ENCODE assay signal across 21 cellular contexts in genomic region chr19:33505168-33505567, GRCh38.
"Had no signal": no experiment of that assay in that cellular context is flagged by ENCODE, and none has a peak within 500 bp of the region (broad histone marks: within the 10 kb centered on the region; RNA-seq: fewer than 3 reads in every experiment).

No MANE protein-coding gene starts in this region.

- H3K36me3 ChIP-seq: right atrium auricular region had no signal

- H3K4me3 ChIP-seq: esophagus muscularis mucosa, right atrium auricular region, spleen, thoracic aorta, upper lobe of left lung had no signal

- H3K9me3 Mint-ChIP-seq: activated B cell treated with CpG ODN at 0.5 μM for 24 hours; activated CD4-positive, alpha-beta memory T cell treated with anti-CD3 and anti-CD28 coated beads for 36 hours; activated naive CD4-positive, alpha-beta T cell treated with anti-CD3 and anti-CD28 coated beads, Interleukin-2, amount 10 ng/mL, durations not matched to agents 7 days and 5 days; brain; effector memory CD8-positive, alpha-beta T cell; memory B cell; T-helper 1 cell treated with Interleukin-12 subunit alpha and Interleukin-12 subunit beta and Interleukin-4 antibody, amounts not matched to agents 30 μg/mL and 1 μg/mL, for 36 hours had no signal

- H3K27me3 ChIP-seq: esophagus muscularis mucosa, right atrium auricular region, spleen, upper lobe of left lung had no signal

- H3K27me3 Mint-ChIP-seq: activated B cell treated with CpG ODN at 0.5 μM for 24 hours; activated CD4-positive, alpha-beta memory T cell treated with anti-CD3 and anti-CD28 coated beads for 36 hours; activated naive CD4-positive, alpha-beta T cell treated with anti-CD3 and anti-CD28 coated beads, Interleukin-2, amount 10 ng/mL, durations not matched to agents 7 days and 5 days; brain; effector memory CD8-positive, alpha-beta T cell; memory B cell had no signal

- H3K9me3 ChIP-seq: esophagus muscularis mucosa, right atrium auricular region, spleen, thoracic aorta, upper lobe of left lung had no signal

- H3K36me3 Mint-ChIP-seq: activated CD4-positive, alpha-beta memory T cell treated with anti-CD3 and anti-CD28 coated beads for 36 hours; activated naive CD4-positive, alpha-beta T cell treated with anti-CD3 and anti-CD28 coated beads, Interleukin-2, amount 10 ng/mL, durations not matched to agents 7 days and 5 days; brain had no signal

- DNase-seq: activated B cell treated with CpG ODN at 0.5 μM for 24 hours; activated CD4-positive, alpha-beta memory T cell treated with anti-CD3 and anti-CD28 coated beads for 36 hours; activated CD4-positive, alpha-beta T cell treated with anti-CD3 and anti-CD28 coated beads for 4 hours; activated effector memory CD4-positive, alpha-beta T cell treated with Interleukin-2 at 50 U/mL for 16 hours; activated naive CD4-positive, alpha-beta T cell treated with anti-CD3 and anti-CD28 coated beads, Interleukin-2, amount 10 ng/mL, durations not matched to agents 7 days and 5 days; activated T-cell treated with anti-CD3 and anti-CD28 coated beads, Interleukin-2, amount 50 U/mL, for 72 hours; amygdala; central memory CD4-positive, alpha-beta T cell; effector memory CD8-positive, alpha-beta T cell; head of caudate nucleus; hypothalamus; spleen; stimulated activated CD4-positive, alpha-beta T cell treated with anti-CD3 and anti-CD28 coated beads, Interleukin-4, amount 100 ng/mL, for 24 hours; stimulated activated naive CD4-positive, alpha-beta T cell treated with Interleukin-2 at 50 U/mL for 16 hours had no signal

- H3K4me1 Mint-ChIP-seq: activated B cell treated with CpG ODN at 0.5 μM for 24 hours had no signal

- H3K27ac ChIP-seq: esophagus muscularis mucosa, right atrium auricular region, spleen, thoracic aorta, upper lobe of left lung had no signal

- H3K4me1 ChIP-seq: upper lobe of left lung had no signal

- H3K4me3 Mint-ChIP-seq: activated B cell treated with CpG ODN at 0.5 μM for 24 hours; activated CD4-positive, alpha-beta memory T cell treated with anti-CD3 and anti-CD28 coated beads for 36 hours; activated naive CD4-positive, alpha-beta T cell treated with anti-CD3 and anti-CD28 coated beads, Interleukin-2, amount 10 ng/mL, durations not matched to agents 7 days and 5 days; activated T-cell treated with anti-CD3 and anti-CD28 coated beads, Interleukin-2, amount 50 U/mL, for 72 hours; brain; effector memory CD8-positive, alpha-beta T cell; memory B cell; T-helper 1 cell treated with Interleukin-12 subunit alpha and Interleukin-12 subunit beta and Interleukin-4 antibody, amounts not matched to agents 30 μg/mL and 1 μg/mL, for 36 hours had no signal

- H3K27ac Mint-ChIP-seq: activated B cell treated with CpG ODN at 0.5 μM for 24 hours; activated CD4-positive, alpha-beta memory T cell treated with anti-CD3 and anti-CD28 coated beads for 36 hours; activated naive CD4-positive, alpha-beta T cell treated with anti-CD3 and anti-CD28 coated beads, Interleukin-2, amount 10 ng/mL, durations not matched to agents 7 days and 5 days; activated T-cell treated with anti-CD3 and anti-CD28 coated beads, Interleukin-2, amount 50 U/mL, for 72 hours; memory B cell; T-helper 1 cell treated with Interleukin-12 subunit alpha and Interleukin-12 subunit beta and Interleukin-4 antibody, amounts not matched to agents 30 μg/mL and 1 μg/mL, for 36 hours had no signal
